Comparison of ENCODE assay signal across 9 cellular contexts in the genomic region with DNA sequence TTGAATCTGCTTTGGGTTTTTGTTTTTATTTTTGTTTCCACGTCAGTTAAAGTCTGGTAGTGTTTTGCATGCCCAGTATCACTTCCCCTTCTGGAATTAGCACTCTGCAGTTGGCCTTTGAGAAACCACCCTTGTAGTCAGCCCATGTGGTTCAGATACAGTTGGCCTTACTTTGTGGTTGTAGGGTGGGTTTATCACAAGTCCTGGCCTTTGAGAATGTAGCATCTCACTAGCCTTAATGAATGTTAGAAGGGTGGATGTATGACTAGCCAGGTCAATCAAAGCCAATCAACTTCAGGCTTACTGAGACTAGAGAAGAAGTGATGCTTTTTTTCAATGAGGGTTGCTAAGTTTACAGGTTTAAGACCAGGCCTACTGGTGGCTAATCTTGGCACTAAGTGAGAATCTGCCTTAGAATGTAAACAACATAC. TPM values are rescaled to one million over a fixed set of nuclear protein-coding genes. Genes with fewer than 3 reads are reported as not detected.
A peak's percentile ranks its signal among the peaks of the same experiment; 100 is the strongest.
DNase-seq lines count a peak whose midpoint lies in the region; ATAC-seq and TF ChIP-seq lines count a peak whose summit lies in the region.
"Had no signal": no experiment of that assay in that cellular context is flagged by ENCODE, and none has a peak within 500 bp of the region (broad histone marks: within the 10 kb centered on the region; RNA-seq: fewer than 3 reads in every experiment).

No MANE protein-coding gene starts in this region.

- intact Hi-C loops in Calu3 (cut with micrococcal nuclease; ENCODE audit: unreplicated experiment), result no loop called here

- H3K36me3 Mint-ChIP-seq in immature natural killer cell (peaks cover 0 to 12% (median 3%) of the 10 kb centered on the region in 3 donors), Calu3 (ENCODE audit: insufficient read depth, unreplicated experiment) (no peaks in the 10 kb centered on the region)

- no peak for DNase-seq in immature natural killer cell
- DNase-seq in KG1 (lab: John Stamatoyannopoulos, UW), result no peak
- DNase-seq in hippocampal formation (lab: John Stamatoyannopoulos, UW), result no peak
- no peak for DNase-seq in NCI-H774 (lab: John Stamatoyannopoulos, UW)
- DNase-seq in Calu3, result no peak
- DNase-seq: stimulated activated naive CD4-positive, alpha-beta T cell had no signal

- H3K27ac Mint-ChIP-seq in immature natural killer cell (peak overlapping the region; percentile 41 to 73 (median 61)), Calu3 (ENCODE audit: unreplicated experiment) (no peak overlapping the region)

- no TSS peak for BruUV-seq in Calu3 (replicated peaks; lab: Mats Ljungman, UMichigan)

- H3K4me1 Mint-ChIP-seq in immature natural killer cell, result peaks cover 23 to 35% of the 10 kb centered on the region in 2 donors
- no peaks in the 10 kb centered on the region for H3K4me1 Mint-ChIP-seq in Calu3 (ENCODE audit: low read depth, unreplicated experiment)

- ATAC-seq in GM18508 (IDR thresholded peaks at IDR 0.05; ENCODE audit: insufficient read depth, unreplicated experiment) (peak; percentile 96), GM21529 (IDR thresholded peaks at IDR 0.05; ENCODE audit: unreplicated experiment) (peak; percentile 95), HG03460 (IDR thresholded peaks at IDR 0.05; ENCODE audit: unreplicated experiment) (peak; percentile 97)

- no peak overlapping the region for H3K4me3 Mint-ChIP-seq in immature natural killer cell
- H3K4me3 Mint-ChIP-seq in Calu3 (ENCODE audit: low read depth, unreplicated experiment), result no peak overlapping the region

- no peak for TF ChIP-seq CTCF in Calu3 (IDR thresholded peaks at IDR 0.05; ENCODE audit: unreplicated experiment)

- CTCF ChIA-PET in Calu3 (lab: Charles Lee), result no interaction called here

- H3K9me3 Mint-ChIP-seq in immature natural killer cell (no peaks in the 10 kb centered on the region), Calu3 (ENCODE audit: low read depth, unreplicated experiment) (no peaks in the 10 kb centered on the region)

- H3K27me3 Mint-ChIP-seq in immature natural killer cell (ENCODE audit: low read depth in 3 of 3), result peaks cover 0 to 3% (median 0%) of the 10 kb centered on the region in 3 donors
- H3K27me3 Mint-ChIP-seq in Calu3 (ENCODE audit: unreplicated experiment), result no peaks in the 10 kb centered on the region

RNA-seq across cellular contexts. Expression of gene ARL14EP, which starts 19.8 kb away (rescaled TPM):
- polyA plus RNA-seq in immature natural killer cell, result 10 to 100 TPM; 38.6 to 68.6 (median 53.4) TPM
- total RNA-seq in Calu3 (2022), result 17.6 and 24.2 TPM in 2 replicates
